ENCODE assay signal across 27 cellular contexts in the genomic region with DNA sequence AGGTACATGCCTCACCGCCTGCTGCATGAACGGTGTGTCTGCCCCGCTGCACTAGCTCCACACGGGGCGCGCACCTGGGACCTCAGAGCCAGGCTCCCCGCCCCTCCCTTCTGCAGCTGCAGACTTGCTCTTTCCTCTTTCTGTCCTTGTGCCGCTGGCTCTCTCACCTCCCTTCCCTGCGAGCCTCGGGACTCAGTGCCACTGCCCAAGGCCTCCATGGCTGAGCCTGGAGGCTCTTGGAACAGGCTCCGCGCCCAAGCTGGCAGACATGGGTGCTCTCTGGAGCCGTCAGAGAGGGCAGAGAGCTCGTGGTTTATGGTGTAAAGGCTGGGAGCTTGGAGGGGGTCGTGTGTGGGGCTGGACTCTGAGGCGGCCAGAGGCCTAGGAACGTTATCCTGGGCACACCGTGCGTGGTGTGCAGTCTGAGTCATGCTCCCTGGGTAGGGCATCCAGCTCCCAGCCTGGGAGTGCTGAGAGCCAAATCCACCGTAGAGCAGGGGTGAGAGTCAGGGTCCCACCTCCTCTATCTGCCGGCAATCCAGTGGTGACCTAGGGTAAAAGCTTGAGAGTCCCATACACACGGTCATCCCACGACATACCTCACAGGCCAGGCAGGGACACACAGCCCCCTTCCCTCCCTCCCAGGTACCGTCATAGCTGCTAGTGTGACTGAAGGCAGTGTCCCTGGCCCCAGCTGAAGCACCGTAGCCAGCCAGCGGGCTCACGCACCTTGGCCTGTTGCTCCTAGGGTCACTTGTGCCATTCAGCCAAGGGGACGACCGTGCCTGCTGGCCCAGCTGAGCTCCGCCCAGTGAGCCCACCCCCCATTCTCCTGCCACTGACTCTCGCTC. TPM values are rescaled to one million over a fixed set of nuclear protein-coding genes. Genes with fewer than 3 reads are reported as not detected.
DNase-seq lines count a peak whose midpoint lies in the region; ATAC-seq, FAIRE-seq and TF ChIP-seq lines count a peak whose summit lies in the region.
"Had no signal": no experiment of that assay in that cellular context is flagged by ENCODE, and none has a peak within 500 bp of the region (broad histone marks: within the 10 kb centered on the region; RNA-seq: fewer than 3 reads in every experiment).

No MANE protein-coding gene starts in this region.

- no peak for FAIRE-seq in kidney (lab: Jason Lieb, UNC)
- FAIRE-seq: HTR-8/SVneo had no signal

- H3K36me3 ChIP-seq in kidney (ENCODE audit: control insufficient read depth in 1 of 2, insufficient read depth in 2 of 2, low read length in 2 of 2) (peaks cover 7% of the 10 kb centered on the region in 2 donors), upper lobe of right lung (peaks cover 26% of the 10 kb centered on the region), GM23248 (ENCODE audit: low read depth) (peaks cover 11% of the 10 kb centered on the region)

- H4K20me1 ChIP-seq in GM23248 (ENCODE audit: insufficient read depth) = no peaks in the 10 kb centered on the region

- no peaks in the 10 kb centered on the region for H3K36me3 Mint-ChIP-seq in natural killer cell
- H3K36me3 Mint-ChIP-seq in natural killer cell treated with Interleukin-12 subunit alpha and Interleukin-12 subunit beta and Interleukin-15 and Interleukin-18, amount 100 ng/mL, for 72 hours = no peaks in the 10 kb centered on the region
- no peaks in the 10 kb centered on the region for H3K36me3 Mint-ChIP-seq in activated naive CD4-positive, alpha-beta T cell treated with anti-CD3 and anti-CD28 coated beads, Interleukin-2, amount 50 U/mL, for 72 hours

- H3K4me1 ChIP-seq in kidney (ENCODE audit: control insufficient read depth in 1 of 2, insufficient read depth in 1 of 2, low read depth in 1 of 2, low read length in 2 of 2) = peaks cover 0 to 7% of the 10 kb centered on the region in 2 donors
- peaks cover 7% of the 10 kb centered on the region for H3K4me1 ChIP-seq in upper lobe of right lung
- no peaks in the 10 kb centered on the region for H3K4me1 ChIP-seq in GM23248 (ENCODE audit: insufficient read depth)

- peaks cover 11 to 21% of the 10 kb centered on the region in 2 donors for H3K4me1 Mint-ChIP-seq in natural killer cell
- peaks cover 10 to 15% of the 10 kb centered on the region in 2 donors for H3K4me1 Mint-ChIP-seq in natural killer cell treated with Interleukin-12 subunit alpha and Interleukin-12 subunit beta and Interleukin-15 and Interleukin-18, amount 100 ng/mL, for 72 hours (ENCODE audit: low read depth in 2 of 2)

- no peaks in the 10 kb centered on the region for H3K27me3 ChIP-seq in upper lobe of right lung
- no peaks in the 10 kb centered on the region for H3K27me3 ChIP-seq in GM23248 (replicated peaks; ENCODE audit: insufficient read depth)

- ATAC-seq in natural killer cell = no peak
- no peak for ATAC-seq in natural killer cell treated with Interleukin-12 subunit alpha and Interleukin-12 subunit beta and Interleukin-15 and Interleukin-18, amount 100 ng/mL, for 72 hours
- ATAC-seq in upper lobe of right lung = no peak
- ATAC-seq in activated naive CD4-positive, alpha-beta T cell treated with anti-CD3 and anti-CD28 coated beads, Interleukin-2, amount 50 U/mL, for 72 hours = no peak
- ATAC-seq: heart left ventricle; Panc1; sciatic nerve; stimulated activated effector memory CD8-positive, alpha-beta T cell treated with anti-CD3 and anti-CD28 coated beads, Interleukin-12 subunit alpha, Interleukin-12 subunit beta, amount 100 ng/mL, for 72 hours had no signal

- H3K9me3 Mint-ChIP-seq in natural killer cell = no peaks in the 10 kb centered on the region
- no peaks in the 10 kb centered on the region for H3K9me3 Mint-ChIP-seq in natural killer cell treated with Interleukin-12 subunit alpha and Interleukin-12 subunit beta and Interleukin-15 and Interleukin-18, amount 100 ng/mL, for 72 hours
- H3K9me3 Mint-ChIP-seq in activated naive CD4-positive, alpha-beta T cell treated with anti-CD3 and anti-CD28 coated beads, Interleukin-2, amount 50 U/mL, for 72 hours = no peaks in the 10 kb centered on the region
- H3K9me3 Mint-ChIP-seq: CD8-positive, alpha-beta memory T cell; stimulated activated effector memory CD8-positive, alpha-beta T cell treated with anti-CD3 and anti-CD28 coated beads, Interleukin-12 subunit alpha, Interleukin-12 subunit beta, amount 100 ng/mL, for 72 hours had no signal

- H3K4me3 ChIP-seq in kidney (ENCODE audit: low read length in 2 of 2) (no peak overlapping the region), lower leg skin (ENCODE audit: low read depth, poor library complexity, severe bottlenecking) (no peak overlapping the region), upper lobe of right lung (no peak overlapping the region), GM23248 (no peak overlapping the region)
- H3K4me3 ChIP-seq: heart left ventricle had no signal

- no peaks in the 10 kb centered on the region for H3K9me3 ChIP-seq in kidney (ENCODE audit: control insufficient read depth in 1 of 2, low read length in 2 of 2)
- H3K9me3 ChIP-seq in upper lobe of right lung = no peaks in the 10 kb centered on the region
- no peaks in the 10 kb centered on the region for H3K9me3 ChIP-seq in GM23248 (ENCODE audit: low read depth)
- H3K9me3 ChIP-seq: heart left ventricle had no signal

- no peak for DNase-seq in natural killer cell
- no peak for DNase-seq in natural killer cell treated with Interleukin-12 subunit alpha and Interleukin-12 subunit beta and Interleukin-15 and Interleukin-18, amount 100 ng/mL, for 72 hours (ENCODE audit: low spot score)
- DNase-seq in kidney = peak; percentile 68
- DNase-seq in lower leg skin (ENCODE audit: low spot score in 2 of 2) = no peak
- DNase-seq in upper lobe of right lung = no peak
- no peak for DNase-seq in activated naive CD4-positive, alpha-beta T cell treated with anti-CD3 and anti-CD28 coated beads, Interleukin-2, amount 50 U/mL, for 72 hours (ENCODE audit: low spot score in 2 of 2)
- DNase-seq in GM23248 = no peak
- DNase-seq: 8988T; activated CD4-positive, alpha-beta T cell treated with anti-CD3 and anti-CD28 coated beads, Interleukin-2, amount 50 U/mL, for 1 hour; activated T-cell treated with anti-CD3 and anti-CD28 coated beads, Interleukin-2, amount 50 U/mL, for 48 hours; CD8-positive, alpha-beta memory T cell; DMS153; effector CD4-positive, alpha-beta T cell; heart left ventricle; NCI-H1694 treated with DMSO at 0.1 percent for 48 hours; NCI-H2171; NCI-H524; NK-92 treated with Interleukin-12 subunit alpha and Interleukin-12 subunit beta, amount 100 ng/mL, for 24 hours; SIG-M5; stimulated activated CD4-positive, alpha-beta T cell treated with anti-CD3 and anti-CD28 coated beads, Interleukin-4, amount 100 ng/mL, for 24 hours; T1000 had no signal

- H3K9ac ChIP-seq in kidney (ENCODE audit: low read length in 2 of 2) (no peak overlapping the region), GM23248 (no peak overlapping the region)

- peak overlapping the region; percentile 25 for H3K4me3 Mint-ChIP-seq in natural killer cell
- no peak overlapping the region for H3K4me3 Mint-ChIP-seq in natural killer cell treated with Interleukin-12 subunit alpha and Interleukin-12 subunit beta and Interleukin-15 and Interleukin-18, amount 100 ng/mL, for 72 hours
- H3K4me3 Mint-ChIP-seq: stimulated activated effector memory CD8-positive, alpha-beta T cell treated with anti-CD3 and anti-CD28 coated beads, Interleukin-12 subunit alpha, Interleukin-12 subunit beta, amount 100 ng/mL, for 72 hours had no signal

- WGBS in lower leg skin, 2 donors = 61 to 73% methylated on average over 29 to 31 of the region's 31 CpGs
- 78 to 81% methylated on average over 23 to 31 of the region's 31 CpGs for WGBS in GM23248 (ENCODE audit: low coverage in 1 of 2, low lambda C conversion rate in 2 of 2, missing lambda C conversion rate in 2 of 2), 2 experiments

- no peak overlapping the region for H3K4me2 ChIP-seq in GM23248 (ENCODE audit: unreplicated experiment)

- H3K27me3 Mint-ChIP-seq in natural killer cell (ENCODE audit: low read depth in 2 of 2) = peaks cover 0 to 7% of the 10 kb centered on the region in 2 donors
- H3K27me3 Mint-ChIP-seq in natural killer cell treated with Interleukin-12 subunit alpha and Interleukin-12 subunit beta and Interleukin-15 and Interleukin-18, amount 100 ng/mL, for 72 hours = peaks cover 0 to 7% of the 10 kb centered on the region in 2 donors

- no peak overlapping the region for H3K27ac Mint-ChIP-seq in natural killer cell
- H3K27ac Mint-ChIP-seq in natural killer cell treated with Interleukin-12 subunit alpha and Interleukin-12 subunit beta and Interleukin-15 and Interleukin-18, amount 100 ng/mL, for 72 hours = no peak overlapping the region
- H3K27ac Mint-ChIP-seq in activated naive CD4-positive, alpha-beta T cell treated with anti-CD3 and anti-CD28 coated beads, Interleukin-2, amount 50 U/mL, for 72 hours = no peak overlapping the region
- H3K27ac Mint-ChIP-seq: stimulated activated effector memory CD8-positive, alpha-beta T cell treated with anti-CD3 and anti-CD28 coated beads, Interleukin-12 subunit alpha, Interleukin-12 subunit beta, amount 100 ng/mL, for 72 hours had no signal

- H3K9me2 ChIP-seq in GM23248 (ENCODE audit: insufficient read depth) = no peaks in the 10 kb centered on the region

- TF ChIP-seq CTCF in natural killer cell (IDR thresholded peaks at IDR 0.05) (no peak), kidney (IDR thresholded peaks at IDR 0.05; ENCODE audit: borderline replicate concordance, extremely low read depth, insufficient read depth) (no peak), lower leg skin (IDR thresholded peaks at IDR 0.05) (no peak), upper lobe of right lung (IDR thresholded peaks at IDR 0.05) (no peak)

- H3K27ac ChIP-seq in angular gyrus (ENCODE audit: low read depth, low read length) (peak overlapping the region; percentile 71), kidney (ENCODE audit: low read depth in 2 of 2, low read length in 2 of 2) (no peak overlapping the region), upper lobe of right lung (no peak overlapping the region), GM23248 (no peak overlapping the region)
- H3K27ac ChIP-seq: epithelial cell of prostate, heart left ventricle had no signal

- no peak for TF ChIP-seq POLR2A in lower leg skin (IDR thresholded peaks at IDR 0.05)

- H3K79me2 ChIP-seq in GM23248 (ENCODE audit: insufficient read depth) = no peaks in the 10 kb centered on the region

- H2AFZ ChIP-seq in GM23248 = no peak overlapping the region

- H3F3A ChIP-seq in GM23248 (ENCODE audit: insufficient read depth) = peaks cover 24% of the 10 kb centered on the region; the same call in 1 of the 2 replicates

- in situ Hi-C loops in GM23248 (cut with MboI) = no loop called here

- intact Hi-C loops in natural killer cell (cut with micrococcal nuclease) = no loop called here
- intact Hi-C loops in kidney (cut with DNase I) = no loop called here
- intact Hi-C loops in lower leg skin (cut with DNase I; ENCODE audit: low total_unique reads) = no loop called here
- intact Hi-C loops in upper lobe of right lung (cut with DNase I) = no loop called here

RNA-seq across cellular contexts. Expression of gene GOLGA2, which starts 22.4 kb away (rescaled TPM):
- total RNA-seq in natural killer cell (100 to 1,000 TPM in 1 of 3 donors, 10 to 100 TPM in 2; 78.0 to 101 (median 90.9) TPM), kidney (79.7 TPM), lower leg skin (100 to 1,000 TPM in 3 of 4 donors, 10 to 100 TPM in 1; 81.8 to 123 (median 116) TPM), upper lobe of right lung (88.7 TPM)
- total RNA-seq in natural killer cell treated with Interleukin-12 subunit alpha and Interleukin-12 subunit beta and Interleukin-15 and Interleukin-18, amount 100 ng/mL, for 72 hours = 10 to 100 TPM; 66.8 to 68.9 TPM
- polyA plus RNA-seq in kidney (ENCODE audit: insufficient read depth, low read depth, low replicate concordance) (42.9 TPM), GM23248 (2016; fragmentation: Nextera tagmentation; extraction: Ambion mirVana) (32.9 and 35.1 TPM in 2 replicates)
- 10 to 100 TPM; 46.2 to 54.3 TPM for total RNA-seq in activated naive CD4-positive, alpha-beta T cell treated with anti-CD3 and anti-CD28 coated beads, Interleukin-2, amount 50 U/mL, for 72 hours
- total RNA-seq in GM23248 (2014; rRNA removed; shearing (Covaris generic)) = 116 and 121 TPM in 2 replicates

RNA-seq across cellular contexts. Expression of gene SWI5, which starts 22.7 kb away (rescaled TPM):
- total RNA-seq in natural killer cell (1 to 10 TPM; 6.3 to 9.3 (median 8.4) TPM), kidney (20.3 TPM), lower leg skin (10 to 100 TPM; 12.3 to 31.1 (median 24.8) TPM), upper lobe of right lung (18.9 TPM)
- 10 to 100 TPM in 1 of 2 donors, 1 to 10 TPM in 1; 7.5 to 20.4 TPM for total RNA-seq in natural killer cell treated with Interleukin-12 subunit alpha and Interleukin-12 subunit beta and Interleukin-15 and Interleukin-18, amount 100 ng/mL, for 72 hours
- polyA plus RNA-seq in kidney (ENCODE audit: insufficient read depth, low read depth, low replicate concordance) (67.8 TPM), GM23248 (2016; fragmentation: Nextera tagmentation; extraction: Ambion mirVana) (60.7 and 64.9 TPM in 2 replicates)
- 10 to 100 TPM; 15.6 to 16.9 TPM for total RNA-seq in activated naive CD4-positive, alpha-beta T cell treated with anti-CD3 and anti-CD28 coated beads, Interleukin-2, amount 50 U/mL, for 72 hours
- total RNA-seq in GM23248 (2014; rRNA removed; shearing (Covaris generic)) = 32.8 and 43.3 TPM in 2 replicates

RNA-seq across cellular contexts. Expression of gene DNM1, which starts 50.2 kb away (rescaled TPM):
- total RNA-seq in natural killer cell (1 to 10 TPM; 1.4 to 8.1 (median 2.6) TPM), kidney (22.6 TPM), lower leg skin (10 to 100 TPM in 1 of 4 donors, 1 to 10 TPM in 3; 6.9 to 11.4 (median 9.0) TPM), upper lobe of right lung (5.2 TPM)
- total RNA-seq in natural killer cell treated with Interleukin-12 subunit alpha and Interleukin-12 subunit beta and Interleukin-15 and Interleukin-18, amount 100 ng/mL, for 72 hours = 1 to 10 TPM in 1 of 2 donors, under 1 TPM in 1; 0.52 to 1.1 TPM
- polyA plus RNA-seq in kidney (ENCODE audit: insufficient read depth, low read depth, low replicate concordance) (7.3 TPM), GM23248 (2016; fragmentation: Nextera tagmentation; extraction: Ambion mirVana) (13.7 and 19.0 TPM in 2 replicates)
- 1 to 10 TPM; 1.6 to 5.1 TPM for total RNA-seq in activated naive CD4-positive, alpha-beta T cell treated with anti-CD3 and anti-CD28 coated beads, Interleukin-2, amount 50 U/mL, for 72 hours
- 11.3 and 12.1 TPM in 2 replicates for total RNA-seq in GM23248 (2014; rRNA removed; shearing (Covaris generic))
